17 cellular contexts compared by ENCODE assay signal in genomic region chr13:97946951-97947588, GRCh38. TPM values are rescaled to one million over a fixed set of nuclear protein-coding genes. Genes with fewer than 3 reads are reported as not detected.
DNase-seq lines count a peak whose midpoint lies in the region; TF ChIP-seq lines count a peak whose summit lies in the region.
"Had no signal": no experiment of that assay in that cellular context is flagged by ENCODE, and none has a peak within 500 bp of the region (broad histone marks: within the 10 kb centered on the region; RNA-seq: fewer than 3 reads in every experiment).

No MANE protein-coding gene starts in this region.

- TF ChIP-seq CTCF in HFF-Myc (IDR thresholded peaks at IDR 0.05; ENCODE audit: low read depth, low read length, missing control alignments) (no peak), fibroblast of villous mesenchyme (IDR thresholded peaks at IDR 0.05; ENCODE audit: insufficient read depth, low read depth, low read length) (no peak)

- peaks cover 36% of the 10 kb centered on the region for H3K4me1 ChIP-seq in adipocyte (ENCODE audit: control insufficient read depth, insufficient read depth, low read length)
- H3K4me1 ChIP-seq: gastrocnemius medialis had no signal

- H3K27me3 ChIP-seq in adipocyte (replicated peaks; ENCODE audit: control insufficient read depth, insufficient read depth, low read length) = no peaks in the 10 kb centered on the region
- H3K27me3 ChIP-seq: gastrocnemius medialis had no signal

- no peaks in the 10 kb centered on the region for H3K36me3 ChIP-seq in adipocyte (ENCODE audit: control insufficient read depth, insufficient read depth, low read length, severe bottlenecking)
- H3K36me3 ChIP-seq: gastrocnemius medialis, thoracic aorta had no signal

- H3K4me3 ChIP-seq in HFF-Myc (replicated peaks; ENCODE audit: low read depth, low read length) (no peak overlapping the region), adipocyte (ENCODE audit: low read length) (peak overlapping the region; percentile 37), fibroblast of villous mesenchyme (ENCODE audit: low read depth, low read length) (no peak overlapping the region)
- H3K4me3 ChIP-seq: gastrocnemius medialis, K562, skin epidermis, thoracic aorta had no signal

- peaks cover 4% of the 10 kb centered on the region for H3K9me3 ChIP-seq in adipocyte (ENCODE audit: control insufficient read depth, low read length)
- H3K9me3 ChIP-seq: gastrocnemius medialis, thoracic aorta had no signal

- peak overlapping the region; percentile 61 for H3K9ac ChIP-seq in adipocyte (ENCODE audit: low read length)

- peak; percentile 25 for DNase-seq in HFF-Myc (ENCODE audit: extremely low read depth, low read depth)
- DNase-seq in adipocyte (ENCODE audit: low read depth) = peak; percentile 91
- peak; percentile 68 for DNase-seq in fibroblast of villous mesenchyme (ENCODE audit: low read depth)
- DNase-seq in stimulated activated CD4-positive, alpha-beta T cell treated with anti-CD3 and anti-CD28 coated beads, Interleukin-4, amount 100 ng/mL, for 1 hour = no peak
- DNase-seq in foreskin melanocyte = no peak
- no peak for DNase-seq in NCI-H187 treated with DMSO at 0.1 percent for 48 hours (lab: John Stamatoyannopoulos, UW)
- DNase-seq in activated naive CD4-positive, alpha-beta T cell treated with anti-CD3 and anti-CD28 coated beads, Interleukin-2, amount 50 U/mL, for 16 hours = no peak
- DNase-seq: activated CD4-positive, alpha-beta T cell treated with anti-CD3 and anti-CD28 coated beads for 36 hours; central memory CD4-positive, alpha-beta T cell; DMS 273 treated with DMSO at 0.1 percent for 48 hours; gastrocnemius medialis; kidney; naive thymus-derived CD8-positive, alpha-beta T cell; NCI-H2029 had no signal

RNA-seq across cellular contexts. Expression of gene IPO5, which starts 6.4 kb away (rescaled TPM):
- 190 and 282 TPM in 2 replicates for total RNA-seq in fibroblast of villous mesenchyme

Comparison
In these comparisons a context has a peak if more than half of its experiments do, and no peak if none do; other contexts are left out.
1. DNase-seq: peak in HFF-Myc (single experiment), adipocyte (single experiment) and fibroblast of villous mesenchyme (single experiment); none in stimulated activated CD4-positive, alpha-beta T cell treated with anti-CD3 and anti-CD28 coated beads, Interleukin-4, amount 100 ng/mL, for 1 hour (single experiment), foreskin melanocyte (single experiment), NCI-H187 treated with DMSO at 0.1 percent for 48 hours (single experiment) and activated naive CD4-positive, alpha-beta T cell treated with anti-CD3 and anti-CD28 coated beads, Interleukin-2, amount 50 U/mL, for 16 hours (single experiment).